ENCODE assay signal across 1 cellular context in the genomic region with DNA sequence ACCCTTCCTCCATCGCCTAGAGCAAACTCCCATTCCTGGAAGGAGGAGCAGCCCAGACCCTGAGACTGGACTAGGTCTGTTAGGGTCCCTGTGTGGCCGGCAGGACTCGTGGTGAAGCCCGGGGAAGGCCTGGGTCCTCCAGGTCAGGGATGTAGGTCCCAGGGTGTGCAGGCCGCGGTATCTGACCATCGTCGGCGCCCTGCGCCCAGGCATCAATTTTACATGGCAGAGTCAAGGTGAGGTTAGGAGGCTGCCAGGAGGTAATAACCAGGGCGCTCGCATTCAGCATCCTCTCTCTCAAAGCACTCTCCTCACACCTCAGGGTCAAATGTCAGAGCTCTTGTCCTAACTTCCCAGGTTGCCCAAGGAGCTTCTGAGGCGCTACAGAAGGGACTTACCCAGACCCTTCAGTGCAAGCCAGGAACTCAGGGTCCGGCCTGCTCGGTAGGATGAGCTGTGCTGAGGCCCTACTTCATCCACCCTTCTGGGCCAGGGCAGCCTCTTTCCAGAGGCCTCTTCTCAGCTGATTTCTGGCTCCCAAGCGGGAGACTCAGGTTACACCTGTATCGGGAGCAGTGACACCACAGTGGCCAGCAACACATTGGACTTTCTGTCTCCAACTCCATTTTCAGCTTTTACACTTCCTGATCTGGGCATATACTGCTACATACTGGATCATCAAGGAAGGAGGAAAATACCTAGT.
TF ChIP-seq lines count a peak whose summit lies in the region.

No MANE protein-coding gene starts in this region.

TF ChIP-seq in HepG2, 621 proteins besides CTCF, POLR2A, EP300 and RAD21 (continued from another document and continues in another):
- TF ChIP-seq, protein P1, sequence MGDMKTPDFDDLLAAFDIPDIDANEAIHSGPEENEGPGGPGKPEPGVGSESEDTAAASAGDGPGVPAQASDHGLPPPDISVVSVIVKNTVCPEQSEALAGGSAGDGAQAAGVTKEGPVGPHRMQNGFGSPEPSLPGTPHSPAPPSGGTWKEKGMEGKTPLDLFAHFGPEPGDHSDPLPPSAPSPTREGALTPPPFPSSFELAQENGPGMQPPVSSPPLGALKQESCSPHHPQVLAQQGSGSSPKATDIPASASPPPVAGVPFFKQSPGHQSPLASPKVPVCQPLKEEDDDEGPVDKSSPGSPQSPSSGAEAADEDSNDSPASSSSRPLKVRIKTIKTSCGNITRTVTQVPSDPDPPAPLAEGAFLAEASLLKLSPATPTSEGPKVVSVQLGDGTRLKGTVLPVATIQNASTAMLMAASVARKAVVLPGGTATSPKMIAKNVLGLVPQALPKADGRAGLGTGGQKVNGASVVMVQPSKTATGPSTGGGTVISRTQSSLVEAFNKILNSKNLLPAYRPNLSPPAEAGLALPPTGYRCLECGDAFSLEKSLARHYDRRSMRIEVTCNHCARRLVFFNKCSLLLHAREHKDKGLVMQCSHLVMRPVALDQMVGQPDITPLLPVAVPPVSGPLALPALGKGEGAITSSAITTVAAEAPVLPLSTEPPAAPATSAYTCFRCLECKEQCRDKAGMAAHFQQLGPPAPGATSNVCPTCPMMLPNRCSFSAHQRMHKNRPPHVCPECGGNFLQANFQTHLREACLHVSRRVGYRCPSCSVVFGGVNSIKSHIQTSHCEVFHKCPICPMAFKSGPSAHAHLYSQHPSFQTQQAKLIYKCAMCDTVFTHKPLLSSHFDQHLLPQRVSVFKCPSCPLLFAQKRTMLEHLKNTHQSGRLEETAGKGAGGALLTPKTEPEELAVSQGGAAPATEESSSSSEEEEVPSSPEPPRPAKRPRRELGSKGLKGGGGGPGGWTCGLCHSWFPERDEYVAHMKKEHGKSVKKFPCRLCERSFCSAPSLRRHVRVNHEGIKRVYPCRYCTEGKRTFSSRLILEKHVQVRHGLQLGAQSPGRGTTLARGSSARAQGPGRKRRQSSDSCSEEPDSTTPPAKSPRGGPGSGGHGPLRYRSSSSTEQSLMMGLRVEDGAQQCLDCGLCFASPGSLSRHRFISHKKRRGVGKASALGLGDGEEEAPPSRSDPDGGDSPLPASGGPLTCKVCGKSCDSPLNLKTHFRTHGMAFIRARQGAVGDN (CRISPR knock-in tag; IDR thresholded peaks at IDR 0.05): peak; percentile 75
- TF ChIP-seq ERF (CRISPR knock-in tag; IDR thresholded peaks at IDR 0.05) (no peak), ZNF644 (CRISPR knock-in tag; IDR thresholded peaks at IDR 0.05; ENCODE audit: low read depth) (no peak), ZNF678 (CRISPR knock-in tag; IDR thresholded peaks at IDR 0.05) (0 out of 2 replicates have a peak, but pooled peaks have one; percentile 18), ZMAT3 (CRISPR knock-in tag; conservative IDR thresholded peaks at IDR 0.05) (no peak; the same call in 1 of the 2 replicates), ZNF546 (CRISPR knock-in tag; conservative IDR thresholded peaks at IDR 0.05) (no peak; the same call in 1 of the 2 replicates), SPEN (CRISPR knock-in tag; IDR thresholded peaks at IDR 0.05; ENCODE audit: low read depth) (0 out of 2 replicates have a peak, but pooled peaks have one; percentile 5), ZNF839 (CRISPR knock-in tag; IDR thresholded peaks at IDR 0.05; ENCODE audit: borderline replicate concordance) (no peak), KDM2A (CRISPR knock-in tag; IDR thresholded peaks at IDR 0.05; ENCODE audit: borderline replicate concordance, low read depth) (0 out of 2 replicates have a peak, but pooled peaks have one; percentile 8), ZNF670 (CRISPR knock-in tag; IDR thresholded peaks at IDR 0.05; ENCODE audit: borderline replicate concordance) (0 out of 2 replicates have a peak, but pooled peaks have one; percentile 49), REPIN1 (CRISPR knock-in tag; IDR thresholded peaks at IDR 0.05; ENCODE audit: borderline replicate concordance, low read depth) (peak; percentile 12; the same call in 1 of the 2 replicates), ZNF451 (CRISPR knock-in tag; IDR thresholded peaks at IDR 0.05) (no peak), ZC3H4 (CRISPR knock-in tag; IDR thresholded peaks at IDR 0.05; ENCODE audit: borderline replicate concordance) (peak; percentile 71; the same call in 1 of the 2 replicates), ZFP36L1 (CRISPR knock-in tag; IDR thresholded peaks at IDR 0.05) (peak; percentile 11; the same call in 1 of the 2 replicates), HDAC2 (CRISPR knock-in tag; IDR thresholded peaks at IDR 0.05) (no peak), HOXA3 (CRISPR knock-in tag; IDR thresholded peaks at IDR 0.05) (no peak), ZNF790 (CRISPR knock-in tag; IDR thresholded peaks at IDR 0.05; ENCODE audit: borderline replicate concordance) (peak; percentile 86; the same call in 1 of the 2 replicates), RBAK (CRISPR knock-in tag; IDR thresholded peaks at IDR 0.05) (no peak)
- TF ChIP-seq, protein P2, sequence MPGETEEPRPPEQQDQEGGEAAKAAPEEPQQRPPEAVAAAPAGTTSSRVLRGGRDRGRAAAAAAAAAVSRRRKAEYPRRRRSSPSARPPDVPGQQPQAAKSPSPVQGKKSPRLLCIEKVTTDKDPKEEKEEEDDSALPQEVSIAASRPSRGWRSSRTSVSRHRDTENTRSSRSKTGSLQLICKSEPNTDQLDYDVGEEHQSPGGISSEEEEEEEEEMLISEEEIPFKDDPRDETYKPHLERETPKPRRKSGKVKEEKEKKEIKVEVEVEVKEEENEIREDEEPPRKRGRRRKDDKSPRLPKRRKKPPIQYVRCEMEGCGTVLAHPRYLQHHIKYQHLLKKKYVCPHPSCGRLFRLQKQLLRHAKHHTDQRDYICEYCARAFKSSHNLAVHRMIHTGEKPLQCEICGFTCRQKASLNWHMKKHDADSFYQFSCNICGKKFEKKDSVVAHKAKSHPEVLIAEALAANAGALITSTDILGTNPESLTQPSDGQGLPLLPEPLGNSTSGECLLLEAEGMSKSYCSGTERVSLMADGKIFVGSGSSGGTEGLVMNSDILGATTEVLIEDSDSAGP (CRISPR knock-in tag; IDR thresholded peaks at IDR 0.05; ENCODE audit: borderline replicate concordance): 0 out of 2 replicates have a peak, but pooled peaks have one; percentile 24
- TF ChIP-seq, protein P3, sequence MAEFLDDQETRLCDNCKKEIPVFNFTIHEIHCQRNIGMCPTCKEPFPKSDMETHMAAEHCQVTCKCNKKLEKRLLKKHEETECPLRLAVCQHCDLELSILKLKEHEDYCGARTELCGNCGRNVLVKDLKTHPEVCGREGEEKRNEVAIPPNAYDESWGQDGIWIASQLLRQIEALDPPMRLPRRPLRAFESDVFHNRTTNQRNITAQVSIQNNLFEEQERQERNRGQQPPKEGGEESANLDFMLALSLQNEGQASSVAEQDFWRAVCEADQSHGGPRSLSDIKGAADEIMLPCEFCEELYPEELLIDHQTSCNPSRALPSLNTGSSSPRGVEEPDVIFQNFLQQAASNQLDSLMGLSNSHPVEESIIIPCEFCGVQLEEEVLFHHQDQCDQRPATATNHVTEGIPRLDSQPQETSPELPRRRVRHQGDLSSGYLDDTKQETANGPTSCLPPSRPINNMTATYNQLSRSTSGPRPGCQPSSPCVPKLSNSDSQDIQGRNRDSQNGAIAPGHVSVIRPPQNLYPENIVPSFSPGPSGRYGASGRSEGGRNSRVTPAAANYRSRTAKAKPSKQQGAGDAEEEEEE (CRISPR knock-in tag; IDR thresholded peaks at IDR 0.05; ENCODE audit: borderline replicate concordance): no peak
- TF ChIP-seq, protein P4, sequence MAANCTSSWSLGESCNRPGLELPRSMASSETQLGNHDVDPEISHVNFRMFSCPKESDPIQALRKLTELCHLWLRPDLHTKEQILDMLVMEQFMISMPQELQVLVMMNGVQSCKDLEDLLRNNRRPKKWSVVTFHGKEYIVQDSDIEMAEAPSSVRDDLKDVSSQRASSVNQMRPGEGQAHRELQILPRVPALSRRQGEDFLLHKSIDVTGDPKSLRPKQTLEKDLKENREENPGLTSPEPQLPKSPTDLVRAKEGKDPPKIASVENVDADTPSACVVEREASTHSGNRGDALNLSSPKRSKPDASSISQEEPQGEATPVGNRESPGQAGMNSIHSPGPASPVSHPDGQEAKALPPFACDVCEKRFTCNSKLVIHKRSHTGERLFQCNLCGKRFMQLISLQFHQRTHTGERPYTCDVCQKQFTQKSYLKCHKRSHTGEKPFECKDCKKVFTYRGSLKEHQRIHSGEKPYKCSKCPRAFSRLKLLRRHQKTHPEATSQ (CRISPR knock-in tag; IDR thresholded peaks at IDR 0.05; ENCODE audit: borderline replicate concordance): no peak
- TF ChIP-seq, protein P5, sequence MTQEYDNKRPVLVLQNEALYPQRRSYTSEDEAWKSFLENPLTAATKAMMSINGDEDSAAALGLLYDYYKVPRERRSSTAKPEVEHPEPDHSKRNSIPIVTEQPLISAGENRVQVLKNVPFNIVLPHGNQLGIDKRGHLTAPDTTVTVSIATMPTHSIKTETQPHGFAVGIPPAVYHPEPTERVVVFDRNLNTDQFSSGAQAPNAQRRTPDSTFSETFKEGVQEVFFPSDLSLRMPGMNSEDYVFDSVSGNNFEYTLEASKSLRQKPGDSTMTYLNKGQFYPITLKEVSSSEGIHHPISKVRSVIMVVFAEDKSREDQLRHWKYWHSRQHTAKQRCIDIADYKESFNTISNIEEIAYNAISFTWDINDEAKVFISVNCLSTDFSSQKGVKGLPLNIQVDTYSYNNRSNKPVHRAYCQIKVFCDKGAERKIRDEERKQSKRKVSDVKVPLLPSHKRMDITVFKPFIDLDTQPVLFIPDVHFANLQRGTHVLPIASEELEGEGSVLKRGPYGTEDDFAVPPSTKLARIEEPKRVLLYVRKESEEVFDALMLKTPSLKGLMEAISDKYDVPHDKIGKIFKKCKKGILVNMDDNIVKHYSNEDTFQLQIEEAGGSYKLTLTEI (CRISPR knock-in tag; conservative IDR thresholded peaks at IDR 0.05): no peak
- TF ChIP-seq, protein P6, sequence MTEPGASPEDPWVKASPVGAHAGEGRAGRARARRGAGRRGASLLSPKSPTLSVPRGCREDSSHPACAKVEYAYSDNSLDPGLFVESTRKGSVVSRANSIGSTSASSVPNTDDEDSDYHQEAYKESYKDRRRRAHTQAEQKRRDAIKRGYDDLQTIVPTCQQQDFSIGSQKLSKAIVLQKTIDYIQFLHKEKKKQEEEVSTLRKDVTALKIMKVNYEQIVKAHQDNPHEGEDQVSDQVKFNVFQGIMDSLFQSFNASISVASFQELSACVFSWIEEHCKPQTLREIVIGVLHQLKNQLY (CRISPR knock-in tag; IDR thresholded peaks at IDR 0.05): no peak
- TF ChIP-seq, protein P7, sequence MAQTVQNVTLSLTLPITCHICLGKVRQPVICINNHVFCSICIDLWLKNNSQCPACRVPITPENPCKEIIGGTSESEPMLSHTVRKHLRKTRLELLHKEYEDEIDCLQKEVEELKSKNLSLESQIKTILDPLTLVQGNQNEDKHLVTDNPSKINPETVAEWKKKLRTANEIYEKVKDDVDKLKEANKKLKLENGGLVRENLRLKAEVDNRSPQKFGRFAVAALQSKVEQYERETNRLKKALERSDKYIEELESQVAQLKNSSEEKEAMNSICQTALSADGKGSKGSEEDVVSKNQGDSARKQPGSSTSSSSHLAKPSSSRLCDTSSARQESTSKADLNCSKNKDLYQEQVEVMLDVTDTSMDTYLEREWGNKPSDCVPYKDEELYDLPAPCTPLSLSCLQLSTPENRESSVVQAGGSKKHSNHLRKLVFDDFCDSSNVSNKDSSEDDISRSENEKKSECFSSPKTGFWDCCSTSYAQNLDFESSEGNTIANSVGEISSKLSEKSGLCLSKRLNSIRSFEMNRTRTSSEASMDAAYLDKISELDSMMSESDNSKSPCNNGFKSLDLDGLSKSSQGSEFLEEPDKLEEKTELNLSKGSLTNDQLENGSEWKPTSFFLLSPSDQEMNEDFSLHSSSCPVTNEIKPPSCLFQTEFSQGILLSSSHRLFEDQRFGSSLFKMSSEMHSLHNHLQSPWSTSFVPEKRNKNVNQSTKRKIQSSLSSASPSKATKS (CRISPR knock-in tag; IDR thresholded peaks at IDR 0.05): peak; percentile 29; the same call in 1 of the 2 replicates
- TF ChIP-seq, protein P8, sequence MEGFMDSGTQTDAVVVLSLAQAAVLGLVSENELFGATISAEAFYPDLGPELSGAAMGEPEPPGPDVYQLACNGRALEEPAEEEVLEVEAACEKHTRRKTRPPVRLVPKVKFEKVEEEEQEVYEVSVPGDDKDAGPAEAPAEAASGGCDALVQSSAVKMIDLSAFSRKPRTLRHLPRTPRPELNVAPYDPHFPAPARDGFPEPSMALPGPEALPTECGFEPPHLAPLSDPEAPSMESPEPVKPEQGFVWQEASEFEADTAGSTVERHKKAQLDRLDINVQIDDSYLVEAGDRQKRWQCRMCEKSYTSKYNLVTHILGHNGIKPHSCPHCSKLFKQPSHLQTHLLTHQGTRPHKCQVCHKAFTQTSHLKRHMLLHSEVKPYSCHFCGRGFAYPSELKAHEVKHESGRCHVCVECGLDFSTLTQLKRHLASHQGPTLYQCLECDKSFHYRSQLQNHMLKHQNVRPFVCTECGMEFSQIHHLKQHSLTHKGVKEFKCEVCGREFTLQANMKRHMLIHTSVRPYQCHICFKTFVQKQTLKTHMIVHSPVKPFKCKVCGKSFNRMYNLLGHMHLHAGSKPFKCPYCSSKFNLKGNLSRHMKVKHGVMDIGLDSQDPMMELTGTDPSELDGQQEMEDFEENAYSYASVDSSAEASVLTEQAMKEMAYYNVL (CRISPR knock-in tag; IDR thresholded peaks at IDR 0.05; ENCODE audit: borderline replicate concordance): 0 out of 2 replicates have a peak, but pooled peaks have one; percentile 2
